19 cellular contexts compared by ENCODE assay signal in the genomic region with DNA sequence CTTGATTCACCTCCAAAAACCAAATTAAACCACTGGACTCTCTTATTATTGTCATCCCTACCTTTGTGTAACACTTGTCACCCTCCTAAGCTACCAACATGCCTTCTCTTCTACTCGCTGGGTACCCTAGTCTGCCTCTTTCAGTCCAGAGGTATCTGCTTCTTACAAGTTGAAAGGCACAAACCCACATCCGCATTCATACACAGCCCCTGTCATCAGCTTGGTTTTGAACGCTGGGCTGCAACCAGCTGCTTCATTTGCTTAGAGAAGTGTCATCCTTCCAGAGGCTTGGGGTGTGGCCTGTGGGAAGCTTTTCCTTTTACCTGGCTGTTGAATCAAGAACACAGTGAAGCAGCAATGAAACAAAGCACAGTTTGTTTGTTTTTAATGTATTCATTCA.
A peak's percentile ranks its signal among the peaks of the same experiment; 100 is the strongest.
DNase-seq lines count a peak whose midpoint lies in the region; ATAC-seq, FAIRE-seq and TF ChIP-seq lines count a peak whose summit lies in the region.
"Had no signal": no experiment of that assay in that cellular context is flagged by ENCODE, and none has a peak within 500 bp of the region (broad histone marks: within the 10 kb centered on the region; RNA-seq: fewer than 3 reads in every experiment).

No MANE protein-coding gene starts in this region.

- no peaks in the 10 kb centered on the region for H3K36me3 ChIP-seq in esophagus muscularis mucosa
- H3K36me3 ChIP-seq: SJCRH30 had no signal

- no peak overlapping the region for H3K27ac ChIP-seq in esophagus muscularis mucosa (replicated peaks in 1 of 4)
- H3K27ac ChIP-seq: psoas muscle, SJCRH30 had no signal

- DNase-seq in A172 (ENCODE audit: low spot score) (peak; percentile 57), GM12892 (ENCODE audit: insufficient read length) (no peak), SW480 (ENCODE audit: low spot score) (peak; percentile 94), medulla oblongata (ENCODE audit: extremely low spot score) (no peak), esophagus muscularis mucosa (ENCODE audit: extremely low spot score) (no peak), dedifferentiated amniotic fluid mesenchymal stem cell (ENCODE audit: extremely low spot score) (no peak), GM10266 (ENCODE audit: extremely low spot score) (no peak)
- DNase-seq: activated CD4-positive, alpha-beta T cell treated with anti-CD3 and anti-CD28 coated beads, Interleukin-2, amount 10 ng/mL, durations not matched to agents 24 days and 14 days; activated T-cell treated with anti-CD3 and anti-CD28 coated beads, Interleukin-2, amount 50 U/mL, for 1 hour; central memory CD4-positive, alpha-beta T cell; effector memory CD8-positive, alpha-beta T cell; natural killer cell; NCI-H1092 treated with DMSO at 0.1 percent for 48 hours; psoas muscle; substantia nigra had no signal

- WGBS in esophagus muscularis mucosa = 85% methylated on average over 3 of the region's 3 CpGs

- TF ChIP-seq EP300 in esophagus muscularis mucosa (IDR thresholded peaks at IDR 0.05) = no peak

- TF ChIP-seq CTCF in esophagus muscularis mucosa (IDR thresholded peaks at IDR 0.05) = no peak
- no peak for TF ChIP-seq CTCF in GM10266 (IDR thresholded peaks at IDR 0.05; ENCODE audit: control insufficient read depth, insufficient read depth, low read depth, missing control alignments)

- H3K4me3 ChIP-seq in esophagus muscularis mucosa = no peak overlapping the region
- H3K4me3 ChIP-seq: K562, psoas muscle, SJCRH30 had no signal

- TF ChIP-seq POLR2A in GM12892 (IDR thresholded peaks at IDR 0.05; ENCODE audit: low read depth, low read length) (no peak), esophagus muscularis mucosa (IDR thresholded peaks at IDR 0.05; ENCODE audit: low read depth) (no peak)

- H3K27me3 ChIP-seq in esophagus muscularis mucosa = no peaks in the 10 kb centered on the region
- H3K27me3 ChIP-seq: SJCRH30 had no signal

- no peaks in the 10 kb centered on the region for H3K9me3 ChIP-seq in esophagus muscularis mucosa
- H3K9me3 ChIP-seq: psoas muscle, SJCRH30 had no signal

- intact Hi-C loops in esophagus muscularis mucosa (cut with DNase I) = no loop called here

- peak; percentile 88 for ATAC-seq in HG03432 (IDR thresholded peaks at IDR 0.05; ENCODE audit: unreplicated experiment)
- ATAC-seq: effector memory CD8-positive, alpha-beta T cell; K562; natural killer cell; psoas muscle had no signal

- FAIRE-seq in GM12892 (lab: Jason Lieb, UNC) = peak; percentile 93
- FAIRE-seq: H1, K562 had no signal

- peaks cover 0 to 11% (median 0%) of the 10 kb centered on the region in 4 donors for H3K4me1 ChIP-seq in esophagus muscularis mucosa
- H3K4me1 ChIP-seq: psoas muscle, SJCRH30 had no signal

Comparison
In these comparisons a context has a peak if more than half of its experiments do, and no peak if none do; other contexts are left out.
1. DNase-seq: peak in A172 (single experiment) and SW480 (single experiment); none in GM12892 (single experiment), medulla oblongata (single experiment), esophagus muscularis mucosa (single experiment), dedifferentiated amniotic fluid mesenchymal stem cell (single experiment) and GM10266 (single experiment).